In genomic region chr5:65512170-65512937, GRCh38 we compare ENCODE assay signal across 22 cellular contexts. TPM values are rescaled to one million over a fixed set of nuclear protein-coding genes. Genes with fewer than 3 reads are reported as not detected.
DNase-seq lines count a peak whose midpoint lies in the region; ATAC-seq, FAIRE-seq and TF ChIP-seq lines count a peak whose summit lies in the region.
"Had no signal": no experiment of that assay in that cellular context is flagged by ENCODE, and none has a peak within 500 bp of the region (broad histone marks: within the 10 kb centered on the region; RNA-seq: fewer than 3 reads in every experiment).

No MANE protein-coding gene starts in this region.

- no peak overlapping the region for H3K27ac Mint-ChIP-seq in astrocyte (ENCODE audit: unreplicated experiment)
- no peak overlapping the region for H3K27ac Mint-ChIP-seq in activated CD8-positive, alpha-beta T cell treated with anti-CD3 and anti-CD28 coated beads, Interleukin-2, amount 10 ng/mL, durations not matched to agents 7 days and 5 days
- H3K27ac Mint-ChIP-seq: activated naive CD8-positive, alpha-beta T cell treated with anti-CD3 and anti-CD28 coated beads for 36 hours; IgD-negative memory B cell had no signal

- no peaks in the 10 kb centered on the region for H3K9me2 ChIP-seq in PC-9 (ENCODE audit: insufficient read depth)

- no peak overlapping the region for H3K4me3 Mint-ChIP-seq in astrocyte (ENCODE audit: unreplicated experiment)
- no peak overlapping the region for H3K4me3 Mint-ChIP-seq in activated CD8-positive, alpha-beta T cell treated with anti-CD3 and anti-CD28 coated beads, Interleukin-2, amount 10 ng/mL, durations not matched to agents 7 days and 5 days
- H3K4me3 Mint-ChIP-seq: activated naive CD8-positive, alpha-beta T cell treated with anti-CD3 and anti-CD28 coated beads for 36 hours; IgD-negative memory B cell; naive thymus-derived CD4-positive, alpha-beta T cell had no signal

- H3K79me2 ChIP-seq in astrocyte (ENCODE audit: insufficient read depth, low read length) (no peaks in the 10 kb centered on the region), PC-9 (ENCODE audit: low read depth) (no peaks in the 10 kb centered on the region)

- H3K4me2 ChIP-seq in astrocyte (ENCODE audit: low read length) (no peak overlapping the region), PC-9 (no peak overlapping the region)

- intact Hi-C loops in PC-9 (cut with micrococcal nuclease; ENCODE audit: unreplicated experiment), result no loop called here

- CTCF ChIA-PET in AG04450 (lab: Charles Lee) (no interaction called here), PC-9 (lab: Charles Lee) (no interaction called here)
- CTCF ChIA-PET in activated CD8-positive, alpha-beta T cell treated with anti-CD3 and anti-CD28 coated beads, Interleukin-2, amount 10 ng/mL, durations not matched to agents 7 days and 5 days (lab: Charles Lee), result no interaction called here

- no peaks in the 10 kb centered on the region for H3K9me3 Mint-ChIP-seq in astrocyte (ENCODE audit: unreplicated experiment)
- no peaks in the 10 kb centered on the region for H3K9me3 Mint-ChIP-seq in activated CD8-positive, alpha-beta T cell treated with anti-CD3 and anti-CD28 coated beads, Interleukin-2, amount 10 ng/mL, durations not matched to agents 7 days and 5 days (ENCODE audit: insufficient read depth)
- H3K9me3 Mint-ChIP-seq: IgD-negative memory B cell; naive thymus-derived CD4-positive, alpha-beta T cell had no signal

- H3K36me3 Mint-ChIP-seq in astrocyte (ENCODE audit: low read depth, unreplicated experiment), result no peaks in the 10 kb centered on the region
- H3K36me3 Mint-ChIP-seq in activated CD8-positive, alpha-beta T cell treated with anti-CD3 and anti-CD28 coated beads, Interleukin-2, amount 10 ng/mL, durations not matched to agents 7 days and 5 days (ENCODE audit: low read depth), result peaks cover 10% of the 10 kb centered on the region

- no peak overlapping the region for H3K4me3 ChIP-seq in AG04450 (ENCODE audit: low read depth, low read length)
- no peak overlapping the region for H3K4me3 ChIP-seq in astrocyte (ENCODE audit: insufficient read depth, low read depth, low read length)
- no peak overlapping the region for H3K4me3 ChIP-seq in PC-9
- H3K4me3 ChIP-seq: upper lobe of right lung had no signal

- no peak overlapping the region for H3K27ac ChIP-seq in AG04450 (ENCODE audit: low read depth, low read length)
- H3K27ac ChIP-seq in astrocyte (ENCODE audit: low read depth, low read length), result no peak overlapping the region
- no peak overlapping the region for H3K27ac ChIP-seq in PC-9
- H3K27ac ChIP-seq: upper lobe of right lung had no signal

- TF ChIP-seq CTCF in AG04450 (IDR thresholded peaks at IDR 0.05; ENCODE audit: low read depth, low read length) (no peak), astrocyte (IDR thresholded peaks at IDR 0.05; ENCODE audit: insufficient read depth, low read depth, low read length) (no peak), PC-9 (conservative IDR thresholded peaks at IDR 0.05) (no peak)

- H3K9me3 ChIP-seq in AG04450 (ENCODE audit: control insufficient read depth, insufficient read depth, low read length), result no peaks in the 10 kb centered on the region
- H3K9me3 ChIP-seq in astrocyte (ENCODE audit: insufficient read depth, low read depth, low read length), result no peaks in the 10 kb centered on the region
- no peaks in the 10 kb centered on the region for H3K9me3 ChIP-seq in PC-9 (ENCODE audit: insufficient read depth, low read depth)
- H3K9me3 ChIP-seq: upper lobe of right lung had no signal

- no peak overlapping the region for H2AFZ ChIP-seq in astrocyte (ENCODE audit: low read depth, low read length)
- H2AFZ ChIP-seq in PC-9, result no peak overlapping the region

- H4K20me1 ChIP-seq in astrocyte (ENCODE audit: insufficient read depth, low read length) (no peaks in the 10 kb centered on the region), PC-9 (ENCODE audit: insufficient read depth) (no peaks in the 10 kb centered on the region)

- no peaks in the 10 kb centered on the region for H3K4me1 ChIP-seq in astrocyte (ENCODE audit: insufficient read depth, low read length)
- no peaks in the 10 kb centered on the region for H3K4me1 ChIP-seq in PC-9 (replicated peaks; ENCODE audit: insufficient read depth)
- H3K4me1 ChIP-seq: upper lobe of right lung had no signal

- no peaks in the 10 kb centered on the region for H3K27me3 Mint-ChIP-seq in astrocyte (ENCODE audit: low read depth, unreplicated experiment)
- H3K27me3 Mint-ChIP-seq in activated CD8-positive, alpha-beta T cell treated with anti-CD3 and anti-CD28 coated beads, Interleukin-2, amount 10 ng/mL, durations not matched to agents 7 days and 5 days (ENCODE audit: low read depth), result no peaks in the 10 kb centered on the region
- H3K27me3 Mint-ChIP-seq: activated naive CD8-positive, alpha-beta T cell treated with anti-CD3 and anti-CD28 coated beads for 36 hours; IgD-negative memory B cell; naive thymus-derived CD4-positive, alpha-beta T cell had no signal

- no peaks in the 10 kb centered on the region for H3F3A ChIP-seq in PC-9 (ENCODE audit: insufficient read depth, low read depth)

- H3K4me1 Mint-ChIP-seq in astrocyte (ENCODE audit: low read depth, unreplicated experiment), result no peaks in the 10 kb centered on the region
- H3K4me1 Mint-ChIP-seq in activated CD8-positive, alpha-beta T cell treated with anti-CD3 and anti-CD28 coated beads, Interleukin-2, amount 10 ng/mL, durations not matched to agents 7 days and 5 days (ENCODE audit: low read depth), result no peaks in the 10 kb centered on the region
- H3K4me1 Mint-ChIP-seq: activated naive CD8-positive, alpha-beta T cell treated with anti-CD3 and anti-CD28 coated beads for 36 hours; naive thymus-derived CD4-positive, alpha-beta T cell had no signal

- H3K27me3 ChIP-seq in AG04450 (ENCODE audit: control insufficient read depth, insufficient read depth, low read length) (no peaks in the 10 kb centered on the region), astrocyte (ENCODE audit: insufficient read depth, low read length) (no peaks in the 10 kb centered on the region), PC-9 (ENCODE audit: insufficient read depth, low read depth) (no peaks in the 10 kb centered on the region)
- H3K27me3 ChIP-seq: upper lobe of right lung had no signal

- no TSS peak for BruUV-seq in PC-9 (replicated peaks; lab: Mats Ljungman, UMichigan)

- ATAC-seq in activated CD8-positive, alpha-beta T cell treated with anti-CD3 and anti-CD28 coated beads, Interleukin-2, amount 10 ng/mL, durations not matched to agents 7 days and 5 days, result no peak
- ATAC-seq: naive thymus-derived CD4-positive, alpha-beta T cell; upper lobe of right lung had no signal

- no peak overlapping the region for H3K9ac ChIP-seq in astrocyte (ENCODE audit: low read length)

- FAIRE-seq in astrocyte (lab: Jason Lieb, UNC), result no peak
- FAIRE-seq: H1 had no signal

- POLR2A ChIA-PET in AG04450 (lab: Yijun Ruan, JAX), result no interaction called here
- POLR2A ChIA-PET in activated CD8-positive, alpha-beta T cell treated with anti-CD3 and anti-CD28 coated beads, Interleukin-2, amount 10 ng/mL, durations not matched to agents 7 days and 5 days (lab: Charles Lee), result no interaction called here
- POLR2A ChIA-PET in PC-9 (lab: Charles Lee; ENCODE audit: unreplicated experiment), result no interaction called here

- DNase-seq in AG04450 (ENCODE audit: low read depth, low spot score) (peak; percentile 37), HCEC 1CT (peak; percentile 5), astrocyte (ENCODE audit: low read depth) (peak; percentile 13), iris pigment epithelial cell (ENCODE audit: low read depth) (peak; percentile 40), anterior cingulate cortex (lab: John Stamatoyannopoulos, UW) (no peak), GF-D8 (lab: John Stamatoyannopoulos, UW) (no peak), PC-9 (no peak)
- DNase-seq in activated CD8-positive, alpha-beta T cell treated with anti-CD3 and anti-CD28 coated beads, Interleukin-2, amount 10 ng/mL, durations not matched to agents 7 days and 5 days, result no peak
- DNase-seq: activated CD4-positive, CD25-positive, alpha-beta regulatory T cell treated with anti-CD3 and anti-CD28 coated beads, Interleukin-2, amount 50 U/mL, for 72 hours; activated naive CD8-positive, alpha-beta T cell treated with anti-CD3 and anti-CD28 coated beads for 36 hours; C1 segment of cervical spinal cord; effector CD8-positive, alpha-beta T cell; mesendoderm; naive thymus-derived CD4-positive, alpha-beta T cell; NCI-H146; NCI-H2171 treated with DMSO at 0.1 percent for 48 hours; occipital lobe; SHP77 treated with DMSO at 0.1 percent for 48 hours; stimulated activated CD4-positive, alpha-beta T cell treated with anti-CD3 and anti-CD28 coated beads, Interleukin-12 subunit alpha, Interleukin-12 subunit beta, amount 100 ng/mL, for 4 hours; upper lobe of right lung had no signal

- H3K36me3 ChIP-seq in astrocyte (ENCODE audit: insufficient read depth, low read length), result no peaks in the 10 kb centered on the region
- 0 out of 2 replicates have a peak, but pooled peaks cover 1% of the 10 kb centered on the region for H3K36me3 ChIP-seq in PC-9 (ENCODE audit: low read depth)
- H3K36me3 ChIP-seq: upper lobe of right lung had no signal

RNA-seq across cellular contexts. Expression of gene ADAMTS6, which starts 30.6 kb away (rescaled TPM):
- polyA plus RNA-seq in AG04450 (2011; rRNA removed), result 21.3 and 22.5 TPM in 2 replicates
- polyA minus RNA-seq in AG04450 (2011; rRNA and poly(A)+ RNA removed), result 137 and 210 TPM in 2 replicates
- 27.7 and 37.1 TPM in 2 replicates for total RNA-seq in astrocyte
- total RNA-seq in activated CD8-positive, alpha-beta T cell treated with anti-CD3 and anti-CD28 coated beads, Interleukin-2, amount 10 ng/mL, durations not matched to agents 7 days and 5 days, result 1 to 10 TPM; 1.8 to 3.4 TPM
- 1.4 and 2.1 TPM in 2 replicates for total RNA-seq in PC-9 (2021)

RNA-seq across cellular contexts. Expression of gene CENPK, which starts 50.6 kb away (rescaled TPM):
- 4.2 and 6.4 TPM in 2 replicates for polyA plus RNA-seq in AG04450 (2011; rRNA removed)
- 2.7 and 2.8 TPM in 2 replicates for polyA minus RNA-seq in AG04450 (2011; rRNA and poly(A)+ RNA removed)
- 5.6 and 7.0 TPM in 2 replicates for total RNA-seq in astrocyte
- 100 to 1,000 TPM in 1 of 2 experiments, 10 to 100 TPM in 1; 97.8 to 110 TPM for total RNA-seq in activated CD8-positive, alpha-beta T cell treated with anti-CD3 and anti-CD28 coated beads, Interleukin-2, amount 10 ng/mL, durations not matched to agents 7 days and 5 days
- 34.6 and 45.6 TPM in 2 replicates for total RNA-seq in PC-9 (2021)

RNA-seq across cellular contexts. Expression of gene PPWD1, which starts 50.7 kb away (rescaled TPM):
- 13.2 and 14.1 TPM in 2 replicates for polyA plus RNA-seq in AG04450 (2011; rRNA removed)
- 15.8 and 20.9 TPM in 2 replicates for polyA minus RNA-seq in AG04450 (2011; rRNA and poly(A)+ RNA removed)
- 20.4 and 21.4 TPM in 2 replicates for total RNA-seq in astrocyte
- total RNA-seq in activated CD8-positive, alpha-beta T cell treated with anti-CD3 and anti-CD28 coated beads, Interleukin-2, amount 10 ng/mL, durations not matched to agents 7 days and 5 days, result 10 to 100 TPM; 46.5 to 47.7 TPM
- total RNA-seq in PC-9 (2021), result 37.4 and 38.9 TPM in 2 replicates

Comparison
In these comparisons a context has a peak if more than half of its experiments do, and no peak if none do; other contexts are left out.
1. DNase-seq: peak in AG04450 (single experiment), HCEC 1CT (single experiment), astrocyte (single experiment) and iris pigment epithelial cell (single experiment); none in anterior cingulate cortex (0 of 58), GF-D8 (single experiment), activated CD8-positive, alpha-beta T cell treated with anti-CD3 and anti-CD28 coated beads, Interleukin-2, amount 10 ng/mL, durations not matched to agents 7 days and 5 days (single experiment) and PC-9 (0 of 2).